ENCODE assay signal across 8 cellular contexts in genomic region chr11:102476812-102477211, GRCh38. TPM values are rescaled to one million over a fixed set of nuclear protein-coding genes. Genes with fewer than 3 reads are reported as not detected.
DNase-seq lines count a peak whose midpoint lies in the region; ATAC-seq and TF ChIP-seq lines count a peak whose summit lies in the region.

No MANE protein-coding gene starts in this region.

- H3K9me2 ChIP-seq in SU-DHL-6 (replicated peaks; ENCODE audit: insufficient read depth, low read length): no peaks in the 10 kb centered on the region

- WGBS in upper lobe of left lung, 2 donors: 0 to 5% methylated on average over 1 of the region's 1 CpG

- H3K9me3 ChIP-seq in SU-DHL-6 (ENCODE audit: insufficient read depth, low read length): no peaks in the 10 kb centered on the region
- no peaks in the 10 kb centered on the region for H3K9me3 ChIP-seq in upper lobe of left lung

- peaks cover 5% of the 10 kb centered on the region; the same call in 1 of the 2 replicates for H3F3A ChIP-seq in SU-DHL-6 (ENCODE audit: insufficient read depth)

- TF ChIP-seq EP300 in upper lobe of left lung (IDR thresholded peaks at IDR 0.05): no peak

- H3K27ac ChIP-seq in HL-60 (replicated peaks): peak overlapping the region; percentile 44
- peak overlapping the region; percentile 84 for H3K27ac ChIP-seq in SU-DHL-6 (ENCODE audit: low read depth, low read length)
- peak overlapping the region; percentile 8 to 54 (median 22) for H3K27ac ChIP-seq in upper lobe of left lung
- no peak overlapping the region for H3K27ac ChIP-seq in caudate nucleus (ENCODE audit: low read depth, low read length)

- ATAC-seq in upper lobe of left lung (ENCODE audit: low FRiP score in 2 of 2) (peak in 1 of 2 donors; percentile 45), HG02970 (IDR thresholded peaks at IDR 0.05; ENCODE audit: low FRiP score, unreplicated experiment) (no peak)

- H3K27me3 ChIP-seq in HL-60 (ENCODE audit: insufficient read depth, poor library complexity, severe bottlenecking) (no peaks in the 10 kb centered on the region), SU-DHL-6 (ENCODE audit: low read length) (no peaks in the 10 kb centered on the region), upper lobe of left lung (no peaks in the 10 kb centered on the region)

- no peak for TF ChIP-seq CTCF in HL-60 (IDR thresholded peaks at IDR 0.05; ENCODE audit: insufficient read depth, low read length)
- no peak for TF ChIP-seq CTCF in SU-DHL-6 (IDR thresholded peaks at IDR 0.05; ENCODE audit: insufficient read depth, low read length, poor library complexity, severe bottlenecking)
- no peak for TF ChIP-seq CTCF in upper lobe of left lung (IDR thresholded peaks at IDR 0.05)

- H3K4me2 ChIP-seq in SU-DHL-6 (ENCODE audit: low read depth, low read length, poor library complexity, severe bottlenecking): peak overlapping the region; percentile 55

- peak overlapping the region; percentile 31 for H2AFZ ChIP-seq in SU-DHL-6 (ENCODE audit: low read depth, low read length, severe bottlenecking)

- no peaks in the 10 kb centered on the region for H4K20me1 ChIP-seq in SU-DHL-6 (ENCODE audit: low read depth, low read length)

- DNase-seq in DMS79 treated with DMSO at 0.1 percent for 48 hours (lab: John Stamatoyannopoulos, UW) (peak; percentile 21), DMS79 (lab: John Stamatoyannopoulos, UW) (no peak), HL-60 (ENCODE audit: low read depth in 1 of 2, low spot score in 1 of 2) (peak in 1 of 2 experiments; percentile 55), foreskin melanocyte (peak; percentile 64), upper lobe of left lung (peak in 1 of 2 donors; percentile 69), caudate nucleus (lab: John Stamatoyannopoulos, UW) (no peak)

- H3K4me1 ChIP-seq in upper lobe of left lung: peaks cover 7 to 12% (median 10%) of the 10 kb centered on the region in 4 donors

- no peak for TF ChIP-seq POLR2A in upper lobe of left lung (IDR thresholded peaks at IDR 0.05)

- no peak overlapping the region for H3K4me3 ChIP-seq in HL-60 (replicated peaks; ENCODE audit: insufficient read depth, low read length)
- H3K4me3 ChIP-seq in SU-DHL-6 (ENCODE audit: insufficient read depth, low read length, poor library complexity, severe bottlenecking): no peak overlapping the region
- H3K4me3 ChIP-seq in upper lobe of left lung: no peak overlapping the region

- H3K79me2 ChIP-seq in SU-DHL-6 (ENCODE audit: insufficient read depth, low read length): no peaks in the 10 kb centered on the region

- H3K9ac ChIP-seq in SU-DHL-6 (ENCODE audit: low read length): peak overlapping the region; percentile 45

- H3K36me3 ChIP-seq in SU-DHL-6 (ENCODE audit: low read length) (no peaks in the 10 kb centered on the region), upper lobe of left lung (no peaks in the 10 kb centered on the region)

RNA-seq across cellular contexts. Expression of gene TMEM123, which starts 24.2 kb away (rescaled TPM):
- total RNA-seq in upper lobe of left lung: 100 to 1,000 TPM in 4 of 6 donors, 10 to 100 TPM in 2; 55.5 to 200 (median 121) TPM

RNA-seq across cellular contexts. Expression of gene MMP7, which starts 53.7 kb away (rescaled TPM):
- total RNA-seq in upper lobe of left lung: 10 to 100 TPM in 4 of 6 donors, 1 to 10 TPM in 2; 2.4 to 66.5 (median 16.2) TPM

Comparison
In these comparisons a context has a peak if more than half of its experiments do, and no peak if none do; other contexts are left out.
1. DNase-seq: peak in DMS79 treated with DMSO at 0.1 percent for 48 hours (single experiment) and foreskin melanocyte (single experiment); none in DMS79 (single experiment) and caudate nucleus (0 of 61).